ENCODE assay signal across 7 cellular contexts in the genomic region with DNA sequence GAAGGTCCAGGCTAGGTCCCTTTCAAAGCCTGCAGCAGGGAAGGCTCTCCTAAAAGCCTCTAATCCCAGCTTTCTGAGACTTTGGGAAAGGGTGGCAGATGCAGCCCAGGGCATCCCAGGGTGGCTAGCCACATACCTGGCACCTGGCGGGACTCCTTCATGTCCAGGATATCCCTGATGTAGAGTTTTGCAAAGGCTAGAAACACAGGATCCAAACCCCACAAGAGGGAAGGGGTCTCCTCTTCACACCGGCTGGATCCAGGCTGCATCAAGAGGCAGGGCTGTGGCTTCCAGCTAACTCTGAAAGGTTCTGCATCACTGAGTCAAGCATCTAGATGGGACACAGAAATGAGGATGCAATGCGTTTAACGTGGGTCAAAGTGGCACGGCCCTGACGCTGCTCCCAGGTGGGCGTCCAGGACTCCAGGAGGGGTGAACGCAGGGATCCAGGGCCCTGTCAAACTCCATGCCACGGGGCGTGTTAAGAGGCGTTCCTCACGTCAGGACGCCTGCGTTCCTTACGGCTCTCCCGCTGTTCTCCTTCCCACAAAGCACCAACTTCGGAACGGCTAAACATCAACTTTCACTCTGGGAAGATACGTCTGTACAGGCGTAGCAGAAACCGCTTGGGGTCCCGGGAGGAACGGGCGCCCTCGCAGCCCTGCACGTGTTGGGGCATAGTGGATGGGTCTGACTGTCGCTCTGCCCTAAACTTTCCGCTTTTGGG. TPM values are rescaled to one million over a fixed set of nuclear protein-coding genes. Genes with fewer than 3 reads are reported as not detected.
DNase-seq lines count a peak whose midpoint lies in the region; ATAC-seq and TF ChIP-seq lines count a peak whose summit lies in the region.

No MANE protein-coding gene starts in this region.

- in situ Hi-C loops in HAP-1 (cut with MboI; ENCODE audit: low sequenced_read_pairs) = no loop called here

- H3F3A ChIP-seq in MM.1S (ENCODE audit: insufficient read depth, low read length) = peaks cover 19% of the 10 kb centered on the region; the same call in 1 of the 2 replicates

- peaks cover 13% of the 10 kb centered on the region for H3K79me2 ChIP-seq in MM.1S (ENCODE audit: low read length)

- H3K4me1 ChIP-seq in HAP-1 (peaks cover 17% of the 10 kb centered on the region), MM.1S (ENCODE audit: low read length) (peaks cover 9% of the 10 kb centered on the region), sigmoid colon (peaks cover 0 to 31% (median 27%) of the 10 kb centered on the region in 4 donors)

- H3K9ac ChIP-seq in MM.1S (ENCODE audit: low read length) = peak overlapping the region; percentile 88

- peak; percentile 31 to 59 for DNase-seq in HAP-1 (ENCODE audit: low spot score in 2 of 2)
- DNase-seq in MM.1S = peak; percentile 26
- peak; percentile 41 for DNase-seq in amniotic epithelial cell (ENCODE audit: low read depth)
- DNase-seq in hippocampal formation (lab: John Stamatoyannopoulos, UW) = peak; percentile 61 to 66
- peak; percentile 81 for DNase-seq in sigmoid colon
- DNase-seq in globus pallidus (ENCODE audit: low spot score) = no peak

- H4K20me1 ChIP-seq in MM.1S (ENCODE audit: insufficient read depth, low read length) = no peaks in the 10 kb centered on the region

- H3K27ac ChIP-seq in MM.1S (ENCODE audit: low read length) (peak overlapping the region; percentile 57; the same call in 1 of the 2 replicates), sigmoid colon (peak overlapping the region; percentile 91 to 97 (median 94))

- H3K9me3 ChIP-seq in HAP-1 (peaks cover 4% of the 10 kb centered on the region; the same call in 1 of the 2 replicates), MM.1S (replicated peaks; ENCODE audit: insufficient read depth, low read length) (no peaks in the 10 kb centered on the region), sigmoid colon (no peaks in the 10 kb centered on the region)

- TF ChIP-seq POLR2A in sigmoid colon (IDR thresholded peaks at IDR 0.05) = no peak

- 1% methylated on average over 28 of the region's 28 CpGs for WGBS in sigmoid colon, 2 donors

- peak overlapping the region; percentile 95 for H2AFZ ChIP-seq in MM.1S (ENCODE audit: low read length)

- ATAC-seq in GM18498 (IDR thresholded peaks at IDR 0.05; ENCODE audit: unreplicated experiment) = peak; percentile 15

- H3K27me3 ChIP-seq in HAP-1 (ENCODE audit: low read depth) = no peaks in the 10 kb centered on the region
- no peaks in the 10 kb centered on the region for H3K27me3 ChIP-seq in MM.1S (replicated peaks; ENCODE audit: insufficient read depth, low read length)
- H3K27me3 ChIP-seq in sigmoid colon = no peaks in the 10 kb centered on the region

- TF ChIP-seq CTCF in MM.1S (IDR thresholded peaks at IDR 0.05; ENCODE audit: low read length) = no peak
- TF ChIP-seq CTCF in sigmoid colon (IDR thresholded peaks at IDR 0.05) = no peak

- intact Hi-C loops in sigmoid colon (cut with DNase I) = loop anchor here (1.0 to 10.0 kb wide), 3 partner anchors 50 to 337 kb away; a partner anchor contains a TSS

- H3K4me3 ChIP-seq in HAP-1 = peak overlapping the region; percentile 52
- H3K4me3 ChIP-seq in MM.1S (ENCODE audit: low read length) = peak overlapping the region; percentile 94
- peak overlapping the region; percentile 46 to 78 (median 70) for H3K4me3 ChIP-seq in sigmoid colon

- H3K9me2 ChIP-seq in MM.1S (replicated peaks; ENCODE audit: insufficient read depth, low read length) = no peaks in the 10 kb centered on the region

- H3K4me2 ChIP-seq in MM.1S (ENCODE audit: low read depth, low read length) = peak overlapping the region; percentile 100

- TF ChIP-seq EP300 in sigmoid colon (IDR thresholded peaks at IDR 0.05) = no peak

- H3K36me3 ChIP-seq in HAP-1 (replicated peaks) (no peaks in the 10 kb centered on the region), MM.1S (replicated peaks; ENCODE audit: insufficient read depth, low read length) (no peaks in the 10 kb centered on the region), sigmoid colon (no peaks in the 10 kb centered on the region)

RNA-seq across cellular contexts. Expression of a gene that starts 0.5 kb away (rescaled TPM):
- 10 to 100 TPM; 16.0 to 22.5 (median 21.1) TPM for total RNA-seq in sigmoid colon
- 10 to 100 TPM; 22.4 to 27.7 (median 22.8) TPM for polyA plus RNA-seq in sigmoid colon

RNA-seq across cellular contexts. Expression of a gene that starts 49.5 kb away (rescaled TPM):
- total RNA-seq in sigmoid colon = 10 to 100 TPM; 72.1 to 96.1 (median 76.5) TPM
- polyA plus RNA-seq in sigmoid colon = 10 to 100 TPM; 15.6 to 17.3 (median 16.5) TPM
